Comparison of ENCODE assay signal across 24 cellular contexts in the genomic region with DNA sequence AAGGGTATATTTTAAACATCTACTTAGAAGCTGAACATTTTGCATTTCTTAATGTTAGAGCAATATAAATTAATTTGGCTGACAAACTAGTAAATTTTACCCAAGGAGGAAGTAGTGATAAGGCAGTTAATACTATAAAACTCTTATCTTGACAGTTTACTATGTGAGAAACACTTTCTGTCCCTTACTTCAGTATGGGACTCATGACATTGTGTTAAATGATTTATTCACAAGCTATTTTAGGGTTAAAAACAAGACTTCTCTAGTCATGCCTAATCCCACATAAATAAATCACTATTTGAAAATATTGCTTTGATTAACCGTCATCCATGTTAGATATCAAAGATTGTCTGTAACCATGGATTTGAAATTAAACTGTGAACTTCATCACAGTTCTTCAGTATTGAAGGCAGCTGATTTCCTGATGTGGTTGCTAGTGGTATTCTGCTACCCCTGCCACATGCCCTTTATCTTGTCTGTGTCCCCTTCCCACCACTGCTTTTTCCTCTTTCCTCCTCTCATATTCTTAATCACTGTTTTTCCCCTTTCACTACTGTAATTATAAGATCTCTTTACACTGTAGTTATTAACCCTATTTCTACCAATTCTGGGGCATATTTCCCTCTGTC.
A peak's percentile ranks its signal among the peaks of the same experiment; 100 is the strongest.
DNase-seq lines count a peak whose midpoint lies in the region; ATAC-seq, FAIRE-seq and TF ChIP-seq lines count a peak whose summit lies in the region.
"Had no signal": no experiment of that assay in that cellular context is flagged by ENCODE, and none has a peak within 500 bp of the region (broad histone marks: within the 10 kb centered on the region; RNA-seq: fewer than 3 reads in every experiment).

No MANE protein-coding gene starts in this region.

- H3K27me3 Mint-ChIP-seq in WTC11 (ENCODE audit: low read depth), result no peaks in the 10 kb centered on the region
- H3K27me3 Mint-ChIP-seq in activated T-cell treated with anti-CD3 and anti-CD28 coated beads, Interleukin-2, amount 50 U/mL, for 4 hours (ENCODE audit: low read depth), result no peaks in the 10 kb centered on the region
- H3K27me3 Mint-ChIP-seq: CD4-positive, alpha-beta T cell had no signal

- TF ChIP-seq CTCF in HEK293 (tag by site-specific recombination; IDR thresholded peaks at IDR 0.05) (no peak), WTC11 (IDR thresholded peaks at IDR 0.05) (no peak)

- no peaks in the 10 kb centered on the region for H3K27me3 ChIP-seq in small intestine (ENCODE audit: control insufficient read depth in 2 of 2, insufficient read depth in 2 of 2, low read length in 2 of 2)
- H3K27me3 ChIP-seq: BLaER1 had no signal

- FAIRE-seq in small intestine (lab: Jason Lieb, UNC), result no peak
- FAIRE-seq: GM12891 had no signal

- H3K27ac ChIP-seq in HEK293 (ENCODE audit: extremely low read depth, low read depth, low read length), result no peak overlapping the region
- H3K27ac ChIP-seq in small intestine (ENCODE audit: low read depth in 1 of 2, low read length in 1 of 2), result no peak overlapping the region
- H3K27ac ChIP-seq: BLaER1 had no signal

- H3K4me3 Mint-ChIP-seq in WTC11, result no peak overlapping the region
- H3K4me3 Mint-ChIP-seq in activated T-cell treated with anti-CD3 and anti-CD28 coated beads, Interleukin-2, amount 50 U/mL, for 4 hours, result no peak overlapping the region
- H3K4me3 Mint-ChIP-seq: CD4-positive, alpha-beta T cell; GM23338 had no signal

- CTCF ChIA-PET in HEK293 (lab: Yijun Ruan, JAX), result no interaction called here
- CTCF ChIA-PET in WTC11 (lab: Charles Lee), result interaction anchor here (0.7 kb wide), 1 partner anchor 58 kb away, joined by 3 read pairs; no protein-coding TSS in a partner anchor

- no peaks in the 10 kb centered on the region for H3K4me1 ChIP-seq in HEK293 (ENCODE audit: control insufficient read depth, insufficient read depth, low read length)
- peaks cover 0 to 2% of the 10 kb centered on the region in 2 donors for H3K4me1 ChIP-seq in small intestine (ENCODE audit: control insufficient read depth in 2 of 2, insufficient read depth in 1 of 2, low read depth in 1 of 2, low read length in 1 of 2)
- H3K4me1 ChIP-seq: BLaER1 had no signal

- POLR2A ChIA-PET in HEK293 (lab: Yijun Ruan, JAX), result no interaction called here
- POLR2A ChIA-PET in WTC11 (lab: Charles Lee), result no interaction called here

- no peaks in the 10 kb centered on the region for H3K9me3 ChIP-seq in HEK293 (ENCODE audit: control insufficient read depth, insufficient read depth, low read depth, low read length)
- no peaks in the 10 kb centered on the region for H3K9me3 ChIP-seq in small intestine (ENCODE audit: control insufficient read depth, low read depth)
- H3K9me3 ChIP-seq: BLaER1, Caco-2 had no signal

- H3K9me3 Mint-ChIP-seq in WTC11, result no peaks in the 10 kb centered on the region
- H3K9me3 Mint-ChIP-seq in activated T-cell treated with anti-CD3 and anti-CD28 coated beads, Interleukin-2, amount 50 U/mL, for 4 hours, result no peaks in the 10 kb centered on the region
- H3K9me3 Mint-ChIP-seq: CD4-positive, alpha-beta T cell; GM23338 had no signal

- WGBS in small intestine, 3 donors, result 11 to 22% (median 20%) methylated on average over 1 of the region's 1 CpG

- peak; percentile 18 for DNase-seq in OCI-M1 (lab: John Stamatoyannopoulos, UW)
- no peak for DNase-seq in WTC11 (ENCODE audit: low spot score)
- peak; percentile 11 for DNase-seq in small intestine
- DNase-seq in activated T-cell treated with anti-CD3 and anti-CD28 coated beads, Interleukin-2, amount 50 U/mL, for 4 hours, result no peak
- DNase-seq in NCI-H526 treated with DMSO at 0.1 percent for 48 hours (lab: John Stamatoyannopoulos, UW), result no peak
- DNase-seq: ACHN; Caco-2; CD4-positive, alpha-beta T cell; DMS 273 treated with DMSO at 0.1 percent for 48 hours; DND-41; NCI-H1694; NCI-H2081; NCI-H2171; NCI-H345; NCI-H524 treated with DMSO at 0.1 percent for 48 hours; T-helper 1 cell had no signal

- no peaks in the 10 kb centered on the region for H3K36me3 ChIP-seq in HEK293 (ENCODE audit: control insufficient read depth in 2 of 2, insufficient read depth in 1 of 2, low read length in 2 of 2)
- H3K36me3 ChIP-seq in small intestine (ENCODE audit: control insufficient read depth in 2 of 2, insufficient read depth in 2 of 2, low read length in 2 of 2), result no peaks in the 10 kb centered on the region
- H3K36me3 ChIP-seq: BLaER1 had no signal

- no peak overlapping the region for H3K27ac Mint-ChIP-seq in WTC11
- H3K27ac Mint-ChIP-seq: CD4-positive, alpha-beta T cell; GM23338 had no signal

- ATAC-seq in WTC11, result no peak
- no peak for ATAC-seq in activated T-cell treated with anti-CD3 and anti-CD28 coated beads, Interleukin-2, amount 50 U/mL, for 4 hours
- ATAC-seq in HG02798 (IDR thresholded peaks at IDR 0.05; ENCODE audit: poor library complexity, unreplicated experiment), result no peak
- ATAC-seq: GM23338, HCT116, Panc1, SK-N-SH treated with all-trans-retinoic acid at 6 μM for 48 hours had no signal

- H3K4me1 Mint-ChIP-seq in WTC11, result 0 out of 2 replicates have a peak, but pooled peaks cover 2% of the 10 kb centered on the region
- peaks cover 5% of the 10 kb centered on the region for H3K4me1 Mint-ChIP-seq in activated T-cell treated with anti-CD3 and anti-CD28 coated beads, Interleukin-2, amount 50 U/mL, for 4 hours (ENCODE audit: low read depth)

- no peak overlapping the region for H3K4me3 ChIP-seq in HEK293 (ENCODE audit: low read depth, low read length)
- no peak overlapping the region for H3K4me3 ChIP-seq in small intestine (ENCODE audit: low read depth in 1 of 2, low read length in 2 of 2)
- H3K4me3 ChIP-seq: BLaER1, GM23338 had no signal

- H3K36me3 Mint-ChIP-seq in WTC11, result no peaks in the 10 kb centered on the region
- H3K36me3 Mint-ChIP-seq in activated T-cell treated with anti-CD3 and anti-CD28 coated beads, Interleukin-2, amount 50 U/mL, for 4 hours (ENCODE audit: insufficient read depth), result no peaks in the 10 kb centered on the region

TF ChIP-seq in HEK293, 187 proteins besides CTCF, POLR2A, EP300 and RAD21:
- TF ChIP-seq KLF7 (tag by site-specific recombination; IDR thresholded peaks at IDR 0.05; ENCODE audit: borderline replicate concordance) (no peak), SP7 (tag by site-specific recombination; IDR thresholded peaks at IDR 0.05) (0 out of 2 replicates have a peak, but pooled peaks have one; percentile 17), ZNF157 (tag by site-specific recombination; IDR thresholded peaks at IDR 0.05) (no peak), ZNF239 (tag by site-specific recombination; IDR thresholded peaks at IDR 0.05) (no peak)
- TF ChIP-seq, protein P1, sequence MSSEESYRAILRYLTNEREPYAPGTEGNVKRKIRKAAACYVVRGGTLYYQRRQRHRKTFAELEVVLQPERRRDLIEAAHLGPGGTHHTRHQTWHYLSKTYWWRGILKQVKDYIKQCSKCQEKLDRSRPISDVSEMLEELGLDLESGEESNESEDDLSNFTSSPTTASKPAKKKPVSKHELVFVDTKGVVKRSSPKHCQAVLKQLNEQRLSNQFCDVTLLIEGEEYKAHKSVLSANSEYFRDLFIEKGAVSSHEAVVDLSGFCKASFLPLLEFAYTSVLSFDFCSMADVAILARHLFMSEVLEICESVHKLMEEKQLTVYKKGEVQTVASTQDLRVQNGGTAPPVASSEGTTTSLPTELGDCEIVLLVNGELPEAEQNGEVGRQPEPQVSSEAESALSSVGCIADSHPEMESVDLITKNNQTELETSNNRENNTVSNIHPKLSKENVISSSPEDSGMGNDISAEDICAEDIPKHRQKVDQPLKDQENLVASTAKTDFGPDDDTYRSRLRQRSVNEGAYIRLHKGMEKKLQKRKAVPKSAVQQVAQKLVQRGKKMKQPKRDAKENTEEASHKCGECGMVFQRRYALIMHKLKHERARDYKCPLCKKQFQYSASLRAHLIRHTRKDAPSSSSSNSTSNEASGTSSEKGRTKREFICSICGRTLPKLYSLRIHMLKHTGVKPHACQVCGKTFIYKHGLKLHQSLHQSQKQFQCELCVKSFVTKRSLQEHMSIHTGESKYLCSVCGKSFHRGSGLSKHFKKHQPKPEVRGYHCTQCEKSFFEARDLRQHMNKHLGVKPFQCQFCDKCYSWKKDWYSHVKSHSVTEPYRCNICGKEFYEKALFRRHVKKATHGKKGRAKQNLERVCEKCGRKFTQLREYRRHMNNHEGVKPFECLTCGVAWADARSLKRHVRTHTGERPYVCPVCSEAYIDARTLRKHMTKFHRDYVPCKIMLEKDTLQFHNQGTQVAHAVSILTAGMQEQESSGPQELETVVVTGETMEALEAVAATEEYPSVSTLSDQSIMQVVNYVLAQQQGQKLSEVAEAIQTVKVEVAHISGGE (tag by site-specific recombination; conservative IDR thresholded peaks at IDR 0.05; ENCODE audit: low read depth), result no peak

TF ChIP-seq in WTC11, 78 proteins besides CTCF, POLR2A, EP300 and RAD21:
- TF ChIP-seq, protein P2, sequence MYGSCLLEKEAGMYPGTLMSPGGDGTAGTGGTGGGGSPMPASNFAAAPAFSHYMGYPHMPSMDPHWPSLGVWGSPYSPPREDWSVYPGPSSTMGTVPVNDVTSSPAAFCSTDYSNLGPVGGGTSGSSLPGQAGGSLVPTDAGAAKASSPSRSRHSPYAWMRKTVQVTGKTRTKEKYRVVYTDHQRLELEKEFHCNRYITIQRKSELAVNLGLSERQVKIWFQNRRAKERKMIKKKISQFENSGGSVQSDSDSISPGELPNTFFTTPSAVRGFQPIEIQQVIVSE (CRISPR knock-in tag; IDR thresholded peaks at IDR 0.05; ENCODE audit: borderline replicate concordance), result 0 out of 2 replicates have a peak, but pooled peaks have one; percentile 58
- no peak for TF ChIP-seq TCF7 (CRISPR knock-in tag; IDR thresholded peaks at IDR 0.05; ENCODE audit: low read depth)
TF ChIP-seq in WTC11: peak in this region for 1.

Comparison
In these comparisons a context has a peak if more than half of its experiments do, and no peak if none do; other contexts are left out.
1. DNase-seq: peak in OCI-M1 (single experiment) and small intestine (single experiment); none in WTC11 (single experiment), activated T-cell treated with anti-CD3 and anti-CD28 coated beads, Interleukin-2, amount 50 U/mL, for 4 hours (single experiment) and NCI-H526 treated with DMSO at 0.1 percent for 48 hours (single experiment).